1 cellular context compared by ENCODE assay signal in the genomic region with DNA sequence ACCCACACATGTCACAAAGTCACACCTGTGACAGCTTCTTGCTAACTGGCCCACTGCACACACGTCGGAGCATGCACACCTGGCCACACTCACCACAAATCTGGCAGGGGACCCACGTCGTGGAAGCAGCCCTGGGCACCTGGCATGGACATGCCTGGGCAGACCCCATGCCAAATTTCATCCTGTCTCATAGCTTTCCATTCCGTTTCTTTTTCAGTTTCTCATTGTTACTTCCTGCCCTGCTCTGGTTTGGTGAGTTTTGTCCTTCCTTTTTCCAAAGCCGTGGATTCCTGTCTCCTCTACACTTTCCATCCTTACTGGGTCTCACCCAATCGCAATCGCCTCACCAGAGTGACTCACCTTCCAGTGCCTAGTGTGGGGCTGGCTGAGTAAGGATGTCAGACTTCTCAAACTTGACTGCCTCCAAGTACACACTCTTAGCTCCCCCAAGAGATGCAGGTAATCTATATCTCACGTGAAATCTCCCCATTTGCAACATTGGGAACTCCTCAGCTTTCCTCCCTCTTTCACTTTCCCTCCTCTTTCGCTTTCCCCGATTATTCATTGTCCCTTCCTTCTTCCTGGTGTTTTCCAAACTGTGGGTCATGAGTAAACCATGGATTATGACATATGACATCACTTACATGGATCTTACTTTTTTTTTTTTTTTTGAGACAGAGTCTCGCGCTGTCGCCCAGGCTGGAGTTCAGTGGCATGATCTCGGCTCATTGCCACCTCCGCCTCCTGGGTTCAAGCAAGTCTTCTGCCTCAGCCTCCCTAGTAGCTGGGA.
A peak's percentile ranks its signal among the peaks of the same experiment; 100 is the strongest.
TF ChIP-seq lines count a peak whose summit lies in the region.

No MANE protein-coding gene starts in this region.

TF ChIP-seq in HEK293, 187 proteins besides CTCF, POLR2A, EP300 and RAD21 (continued from another document):
- TF ChIP-seq, protein P1, sequence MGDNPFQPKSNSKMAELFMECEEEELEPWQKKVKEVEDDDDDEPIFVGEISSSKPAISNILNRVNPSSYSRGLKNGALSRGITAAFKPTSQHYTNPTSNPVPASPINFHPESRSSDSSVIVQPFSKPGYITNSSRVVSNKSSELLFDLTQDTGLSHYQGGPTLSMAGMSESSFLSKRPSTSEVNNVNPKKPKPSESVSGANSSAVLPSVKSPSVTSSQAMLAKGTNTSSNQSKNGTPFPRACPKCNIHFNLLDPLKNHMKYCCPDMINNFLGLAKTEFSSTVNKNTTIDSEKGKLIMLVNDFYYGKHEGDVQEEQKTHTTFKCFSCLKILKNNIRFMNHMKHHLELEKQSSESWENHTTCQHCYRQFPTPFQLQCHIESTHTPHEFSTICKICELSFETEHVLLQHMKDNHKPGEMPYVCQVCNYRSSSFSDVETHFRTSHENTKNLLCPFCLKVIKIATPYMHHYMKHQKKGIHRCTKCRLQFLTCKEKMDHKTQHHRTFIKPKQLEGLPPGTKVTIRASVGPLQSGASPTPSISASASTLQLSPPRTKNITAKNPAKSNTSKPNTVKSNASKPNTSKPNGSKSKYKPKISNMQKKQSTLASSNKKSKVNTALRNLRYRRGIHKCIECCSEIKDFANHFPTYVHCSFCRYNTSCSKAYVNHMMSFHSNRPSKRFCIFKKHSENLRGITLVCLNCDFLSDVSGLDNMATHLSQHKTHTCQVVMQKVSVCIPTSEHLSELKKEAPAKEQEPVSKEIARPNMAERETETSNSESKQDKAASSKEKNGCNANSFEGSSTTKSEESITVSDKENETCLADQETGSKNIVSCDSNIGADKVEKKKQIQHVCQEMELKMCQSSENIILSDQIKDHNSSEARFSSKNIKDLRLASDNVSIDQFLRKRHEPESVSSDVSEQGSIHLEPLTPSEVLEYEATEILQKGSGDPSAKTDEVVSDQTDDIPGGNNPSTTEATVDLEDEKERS (tag by site-specific recombination; IDR thresholded peaks at IDR 0.05), result no peak
- TF ChIP-seq ZNF341 (tag by site-specific recombination; IDR thresholded peaks at IDR 0.05; ENCODE audit: low read depth) (no peak), ZNF214 (tag by site-specific recombination; IDR thresholded peaks at IDR 0.05; ENCODE audit: borderline replicate concordance) (no peak), ZNF707 (tag by site-specific recombination; IDR thresholded peaks at IDR 0.05) (no peak), ZNF670 (tag by site-specific recombination; IDR thresholded peaks at IDR 0.05; ENCODE audit: low read depth) (no peak), ZNF426 (tag by site-specific recombination; IDR thresholded peaks at IDR 0.05) (no peak), ZIC2 (tag by site-specific recombination; IDR thresholded peaks at IDR 0.05) (no peak), OSR2 (tag by site-specific recombination; IDR thresholded peaks at IDR 0.05) (no peak), GLIS1 (tag by site-specific recombination; IDR thresholded peaks at IDR 0.05) (0 out of 2 replicates have a peak, but pooled peaks have one; percentile 8), MEIS1 (CRISPR knock-in tag; IDR thresholded peaks at IDR 0.05; ENCODE audit: borderline replicate concordance) (no peak), ZNF416 (tag by site-specific recombination; IDR thresholded peaks at IDR 0.05) (no peak), TCF7L2 (IDR thresholded peaks at IDR 0.05; ENCODE audit: borderline replicate concordance, low read depth, low read length) (no peak), ZNF391 (tag by site-specific recombination; IDR thresholded peaks at IDR 0.05; ENCODE audit: borderline replicate concordance, low read depth) (peak; percentile 41; the same call in 1 of the 2 replicates), ZNF560 (tag by site-specific recombination; IDR thresholded peaks at IDR 0.05; ENCODE audit: borderline replicate concordance) (no peak), BCL11A (tag by site-specific recombination; IDR thresholded peaks at IDR 0.05; ENCODE audit: low read depth) (no peak), RBAK (tag by site-specific recombination; IDR thresholded peaks at IDR 0.05) (no peak)
- TF ChIP-seq, protein P2, sequence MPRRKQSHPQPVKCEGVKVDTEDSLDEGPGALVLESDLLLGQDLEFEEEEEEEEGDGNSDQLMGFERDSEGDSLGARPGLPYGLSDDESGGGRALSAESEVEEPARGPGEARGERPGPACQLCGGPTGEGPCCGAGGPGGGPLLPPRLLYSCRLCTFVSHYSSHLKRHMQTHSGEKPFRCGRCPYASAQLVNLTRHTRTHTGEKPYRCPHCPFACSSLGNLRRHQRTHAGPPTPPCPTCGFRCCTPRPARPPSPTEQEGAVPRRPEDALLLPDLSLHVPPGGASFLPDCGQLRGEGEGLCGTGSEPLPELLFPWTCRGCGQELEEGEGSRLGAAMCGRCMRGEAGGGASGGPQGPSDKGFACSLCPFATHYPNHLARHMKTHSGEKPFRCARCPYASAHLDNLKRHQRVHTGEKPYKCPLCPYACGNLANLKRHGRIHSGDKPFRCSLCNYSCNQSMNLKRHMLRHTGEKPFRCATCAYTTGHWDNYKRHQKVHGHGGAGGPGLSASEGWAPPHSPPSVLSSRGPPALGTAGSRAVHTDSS (tag by site-specific recombination; IDR thresholded peaks at IDR 0.05), result no peak
- TF ChIP-seq, protein P3, sequence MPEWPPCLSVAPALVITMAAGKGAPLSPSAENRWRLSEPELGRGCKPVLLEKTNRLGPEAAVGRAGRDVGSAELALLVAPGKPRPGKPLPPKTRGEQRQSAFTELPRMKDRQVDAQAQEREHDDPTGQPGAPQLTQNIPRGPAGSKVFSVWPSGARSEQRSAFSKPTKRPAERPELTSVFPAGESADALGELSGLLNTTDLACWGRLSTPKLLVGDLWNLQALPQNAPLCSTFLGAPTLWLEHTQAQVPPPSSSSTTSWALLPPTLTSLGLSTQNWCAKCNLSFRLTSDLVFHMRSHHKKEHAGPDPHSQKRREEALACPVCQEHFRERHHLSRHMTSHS (tag by site-specific recombination; IDR thresholded peaks at IDR 0.05), result no peak
